ENCODE assay signal across 9 cellular contexts in the genomic region with DNA sequence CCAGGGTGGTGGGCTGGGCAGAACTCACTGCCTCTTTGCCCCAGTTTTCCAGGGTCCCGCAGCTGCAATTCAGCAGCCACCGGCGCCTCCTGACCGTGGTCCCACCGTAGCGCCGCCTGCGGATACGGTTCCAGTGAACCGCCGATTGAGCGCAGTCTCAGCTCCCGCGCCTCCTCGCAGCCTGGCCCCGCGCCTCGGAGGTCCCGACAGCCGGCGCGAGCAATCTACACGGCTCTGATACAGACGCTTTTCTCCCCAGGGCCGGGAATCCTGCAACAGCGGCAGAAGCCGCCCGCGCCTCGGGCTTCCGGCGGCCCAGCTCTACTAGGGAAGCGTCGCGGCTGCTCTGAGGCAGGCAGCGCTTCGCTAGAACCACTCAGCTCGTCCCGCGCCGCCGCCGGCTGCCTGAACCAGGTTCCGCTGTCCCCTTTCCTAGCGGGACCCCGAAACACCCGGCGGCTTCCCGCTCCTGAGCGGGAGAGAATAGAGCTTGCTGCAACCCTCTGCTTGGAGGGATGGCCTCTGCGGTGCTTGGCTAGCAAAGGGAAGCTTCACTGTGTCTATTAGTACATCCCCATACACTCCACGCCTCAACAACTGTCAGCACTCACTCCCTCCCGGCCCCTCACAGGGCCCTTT. TPM values are rescaled to one million over a fixed set of nuclear protein-coding genes. Genes with fewer than 3 reads are reported as not detected.
DNase-seq lines count a peak whose midpoint lies in the region; ATAC-seq, FAIRE-seq and TF ChIP-seq lines count a peak whose summit lies in the region.
"Had no signal": no experiment of that assay in that cellular context is flagged by ENCODE, and none has a peak within 500 bp of the region (broad histone marks: within the 10 kb centered on the region; RNA-seq: fewer than 3 reads in every experiment).

No MANE protein-coding gene starts in this region.

- WGBS in suprapubic skin: 3% methylated on average over 27 of the region's 53 CpGs

- H3K9me3 ChIP-seq in keratinocyte (ENCODE audit: control insufficient read depth, low read depth, low read length) (no peaks in the 10 kb centered on the region), suprapubic skin (no peaks in the 10 kb centered on the region), HAP-1 (no peaks in the 10 kb centered on the region)

- no peaks in the 10 kb centered on the region for H3K9me1 ChIP-seq in keratinocyte (ENCODE audit: control insufficient read depth, extremely low read depth, insufficient read depth, low read length)

- no peak for ATAC-seq in GM21528 (IDR thresholded peaks at IDR 0.05; ENCODE audit: low FRiP score, unreplicated experiment)

- dilution Hi-C loops in keratinocyte (cut with MboI; ENCODE audit: extremely low pct_ligation_motif_present, low sequenced_read_pairs): no loop called here

- no peak for TF ChIP-seq CTCF in keratinocyte (optimal IDR thresholded peaks at IDR 0.05 in 1 of 3, IDR thresholded peaks at IDR 0.05 in 1 of 3, conservative IDR thresholded peaks at IDR 0.05 in 1 of 3; ENCODE audit: extremely low read depth in 1 of 3, insufficient read depth in 2 of 3, low read length in 3 of 3)
- no peak for TF ChIP-seq CTCF in suprapubic skin (IDR thresholded peaks at IDR 0.05)

- intact Hi-C loops in posterior vena cava (cut with DNase I): no loop called here

- H3K4me1 ChIP-seq in keratinocyte (ENCODE audit: control insufficient read depth, extremely low read depth, insufficient read depth, low read length) (peaks cover 12% of the 10 kb centered on the region), suprapubic skin (peaks cover 35% of the 10 kb centered on the region), HAP-1 (no peaks in the 10 kb centered on the region)

- H3K27me3 ChIP-seq in keratinocyte (ENCODE audit: control insufficient read depth, extremely low read depth, insufficient read depth, low read length) (peaks cover 63% of the 10 kb centered on the region), suprapubic skin (peaks cover 92% of the 10 kb centered on the region), HAP-1 (ENCODE audit: low read depth) (no peaks in the 10 kb centered on the region)

- FAIRE-seq in keratinocyte (lab: Jason Lieb, UNC): no peak
- FAIRE-seq: GM18507 had no signal

- peak overlapping the region; percentile 67 for H3K4me2 ChIP-seq in keratinocyte (ENCODE audit: control insufficient read depth, extremely low read depth, insufficient read depth, low read depth, low read length)

- TF ChIP-seq POLR2A in suprapubic skin (IDR thresholded peaks at IDR 0.05): no peak

- H3K36me3 ChIP-seq in keratinocyte (ENCODE audit: control insufficient read depth in 2 of 2, extremely low read depth in 1 of 2, insufficient read depth in 2 of 2, low read length in 2 of 2) (no peaks in the 10 kb centered on the region), suprapubic skin (no peaks in the 10 kb centered on the region), HAP-1 (replicated peaks) (no peaks in the 10 kb centered on the region)

- TF ChIP-seq EP300 in suprapubic skin (IDR thresholded peaks at IDR 0.05): no peak

- no peaks in the 10 kb centered on the region for H4K20me1 ChIP-seq in keratinocyte (ENCODE audit: control insufficient read depth, extremely low read depth, insufficient read depth, low read length)

- H2AFZ ChIP-seq in keratinocyte (ENCODE audit: control insufficient read depth, low read length): peak overlapping the region; percentile 45

- H3K27ac ChIP-seq in keratinocyte (ENCODE audit: control insufficient read depth, insufficient read depth, low read length): no peak overlapping the region
- no peak overlapping the region for H3K27ac ChIP-seq in suprapubic skin

- peak overlapping the region; percentile 17 to 42 (median 40) for H3K4me3 ChIP-seq in keratinocyte (ENCODE audit: control insufficient read depth in 2 of 3, extremely low read depth in 1 of 3, insufficient read depth in 2 of 3, low read depth in 1 of 3, low read length in 3 of 3)
- H3K4me3 ChIP-seq in suprapubic skin: peak overlapping the region; percentile 36
- H3K4me3 ChIP-seq in HAP-1: no peak overlapping the region

- peak; percentile 56 for DNase-seq in stimulated activated CD4-positive, alpha-beta T cell treated with anti-CD3 and anti-CD28 coated beads, Interleukin-15, amount 100 ng/mL, for 24 hours
- DNase-seq in stimulated activated CD4-positive, alpha-beta T cell treated with anti-CD3 and anti-CD28 coated beads, Interleukin-4, amount 100 ng/mL, for 4 hours: no peak
- DNase-seq in astrocyte of the hippocampus (ENCODE audit: low read depth, low spot score) (peak; percentile 72), keratinocyte (ENCODE audit: low read depth, low spot score) (no peak), suprapubic skin (ENCODE audit: low spot score in 2 of 2) (peak in 1 of 2 donors; percentile 73), posterior vena cava (ENCODE audit: low spot score) (no peak), HAP-1 (ENCODE audit: low spot score in 2 of 2) (no peak)

- H3K9ac ChIP-seq in keratinocyte (ENCODE audit: control insufficient read depth, extremely low read depth, insufficient read depth, low read length): no peak overlapping the region

- in situ Hi-C loops in HAP-1 (cut with MboI; ENCODE audit: low sequenced_read_pairs): no loop called here

- no peaks in the 10 kb centered on the region for H3K79me2 ChIP-seq in keratinocyte (ENCODE audit: control insufficient read depth, insufficient read depth, low read length)

RNA-seq across cellular contexts. Expression of a gene that starts 3.1 kb away (rescaled TPM):
- polyA plus RNA-seq in keratinocyte: 0.38 to 0.95 TPM (median 0.43 TPM) in 3 replicates
- polyA plus RNA-seq in keratinocyte (2011; ENCODE audit: low read depth): 0.07 TPM
- polyA plus RNA-seq in keratinocyte (2011; cell fraction: cytosol; rRNA removed): 0.70 and 0.74 TPM in 2 replicates
- polyA plus RNA-seq in keratinocyte (2011; cell fraction: nucleus; rRNA removed): 1.7 and 2.9 TPM in 2 replicates
- 0.13 and 0.19 TPM in 2 replicates for polyA plus RNA-seq in keratinocyte (2012; ENCODE audit: low replicate concordance)
- 0.58 to 1.5 TPM (median 0.85 TPM) in 3 replicates for polyA minus RNA-seq in keratinocyte
- 1.2 TPM for polyA minus RNA-seq in keratinocyte (2011; cell fraction: cytosol; rRNA and poly(A)+ RNA removed)
- 1.4 and 2.7 TPM in 2 replicates for polyA minus RNA-seq in keratinocyte (2011; cell fraction: nucleus; rRNA and poly(A)+ RNA removed)
- total RNA-seq in suprapubic skin (under 1 TPM in 1 of 4 donors, not detected in 3; 0.26 TPM), posterior vena cava (not detected)

RNA-seq across cellular contexts. Expression of a gene that starts 3.2 kb away (rescaled TPM):
- 0.25 to 0.57 TPM (median 0.26 TPM) in 3 replicates for polyA plus RNA-seq in keratinocyte
- 0.09 TPM for polyA plus RNA-seq in keratinocyte (2011; ENCODE audit: low read depth)
- polyA plus RNA-seq in keratinocyte (2011; cell fraction: cytosol; rRNA removed): 0.39 and 0.71 TPM in 2 replicates
- 0.67 and 1.1 TPM in 2 replicates for polyA plus RNA-seq in keratinocyte (2011; cell fraction: nucleus; rRNA removed)
- 0.46 and 0.62 TPM in 2 replicates for polyA plus RNA-seq in keratinocyte (2012; ENCODE audit: low replicate concordance)
- polyA minus RNA-seq in keratinocyte: 0.06 to 0.13 TPM in 2 of 3 replicates, not detected in the other
- polyA minus RNA-seq in keratinocyte (2011; cell fraction: cytosol; rRNA and poly(A)+ RNA removed): 0.77 TPM
- 0.54 and 1.1 TPM in 2 replicates for polyA minus RNA-seq in keratinocyte (2011; cell fraction: nucleus; rRNA and poly(A)+ RNA removed)
- total RNA-seq in suprapubic skin: under 1 TPM in 1 of 4 donors, not detected in 3; 0.30 TPM
- total RNA-seq in posterior vena cava: not detected

RNA-seq across cellular contexts. Expression of a gene that starts 55.9 kb away (rescaled TPM):
- not detected in 3 replicates for polyA plus RNA-seq in keratinocyte
- not detected for polyA plus RNA-seq in keratinocyte (2011; ENCODE audit: low read depth)
- not detected in 2 replicates for polyA plus RNA-seq in keratinocyte (2011; cell fraction: cytosol; rRNA removed)
- polyA plus RNA-seq in keratinocyte (2011; cell fraction: nucleus; rRNA removed): not detected in 2 replicates
- polyA plus RNA-seq in keratinocyte (2012; ENCODE audit: low replicate concordance): not detected in 2 replicates
- not detected in 3 replicates for polyA minus RNA-seq in keratinocyte
- polyA minus RNA-seq in keratinocyte (2011; cell fraction: cytosol; rRNA and poly(A)+ RNA removed): not detected
- not detected in 2 replicates for polyA minus RNA-seq in keratinocyte (2011; cell fraction: nucleus; rRNA and poly(A)+ RNA removed)
- not detected for total RNA-seq in suprapubic skin
- not detected for total RNA-seq in posterior vena cava

Comparison
In these comparisons a context has a peak if more than half of its experiments do, and no peak if none do; other contexts are left out.
1. DNase-seq: peak in stimulated activated CD4-positive, alpha-beta T cell treated with anti-CD3 and anti-CD28 coated beads, Interleukin-15, amount 100 ng/mL, for 24 hours (single experiment) and astrocyte of the hippocampus (single experiment); none in stimulated activated CD4-positive, alpha-beta T cell treated with anti-CD3 and anti-CD28 coated beads, Interleukin-4, amount 100 ng/mL, for 4 hours (0 of 2), keratinocyte (single experiment), posterior vena cava (single experiment) and HAP-1 (0 of 2).